Comparison of ENCODE assay signal across 17 cellular contexts in genomic region chr20:53068241-53068640, GRCh38.
DNase-seq lines count a peak whose midpoint lies in the region; ATAC-seq, FAIRE-seq and TF ChIP-seq lines count a peak whose summit lies in the region.
"Had no signal": no experiment of that assay in that cellular context is flagged by ENCODE, and none has a peak within 500 bp of the region (broad histone marks: within the 10 kb centered on the region; RNA-seq: fewer than 3 reads in every experiment).

No MANE protein-coding gene starts in this region.

- in situ Hi-C loops in IMR-90 (cut with MboI; ENCODE audit: low sequenced_read_pairs), result no loop called here

- H2BK20ac ChIP-seq in IMR-90 (ENCODE audit: low read depth, low read length), result no peak overlapping the region

- H3K9ac ChIP-seq in IMR-90 (ENCODE audit: low read depth, low read length), result no peak overlapping the region
- H3K9ac ChIP-seq: GM23248 had no signal

- H3K4me1 ChIP-seq in A549, result no peaks in the 10 kb centered on the region
- no peaks in the 10 kb centered on the region for H3K4me1 ChIP-seq in IMR-90 (ENCODE audit: control insufficient read depth, insufficient read depth, low read length)
- H3K4me1 ChIP-seq: Caco-2, HAP-1 had no signal

- no peak overlapping the region for H3K4me3 Mint-ChIP-seq in activated naive CD4-positive, alpha-beta T cell treated with anti-CD3 and anti-CD28 coated beads for 36 hours
- H3K4me3 Mint-ChIP-seq in nephron progenitor cell, result no peak overlapping the region
- H3K4me3 Mint-ChIP-seq: CD4-positive, alpha-beta T cell had no signal

- FAIRE-seq in A549 (lab: Jason Lieb, UNC), result no peak
- FAIRE-seq: A204.1, D721Med, G401.6, GM12891 had no signal

- H4K8ac ChIP-seq in IMR-90 (ENCODE audit: low read depth in 2 of 2, low read length in 2 of 2), result no peak overlapping the region

- H3K18ac ChIP-seq in IMR-90 (ENCODE audit: low read depth, low read length), result no peak overlapping the region

- H3K14ac ChIP-seq in IMR-90 (replicated peaks; ENCODE audit: low read depth, low read length), result no peak overlapping the region

- H3K9me3 Mint-ChIP-seq in activated naive CD4-positive, alpha-beta T cell treated with anti-CD3 and anti-CD28 coated beads for 36 hours, result peaks cover 18% of the 10 kb centered on the region
- H3K9me3 Mint-ChIP-seq in nephron progenitor cell, result peaks cover 23% of the 10 kb centered on the region
- H3K9me3 Mint-ChIP-seq: CD4-positive, alpha-beta T cell had no signal

- H3K9me1 ChIP-seq in IMR-90 (ENCODE audit: insufficient read depth, low read length), result no peaks in the 10 kb centered on the region

- WGBS in A549 (ENCODE audit: missing lambda C conversion rate), result under 1% methylated on average over 3 of the region's 3 CpGs
- 80% methylated on average over 1 of the region's 3 CpGs; no CpG with 5 or more reads in 1 of the 2 experiments for WGBS in IMR-90 (ENCODE audit: extremely low coverage in 2 of 2, insufficient read length in 1 of 2), 2 experiments

- TF ChIP-seq CTCF in A549 (IDR thresholded peaks at IDR 0.05) (no peak), IMR-90 (conservative IDR thresholded peaks at IDR 0.05; ENCODE audit: low read depth, low read length) (no peak), nephron progenitor cell (IDR thresholded peaks at IDR 0.05) (no peak)

- no peak overlapping the region for H2BK120ac ChIP-seq in IMR-90 (ENCODE audit: low read depth, low read length)

- peaks cover 40% of the 10 kb centered on the region for H3K36me3 Mint-ChIP-seq in activated naive CD4-positive, alpha-beta T cell treated with anti-CD3 and anti-CD28 coated beads for 36 hours (ENCODE audit: low read depth)
- H3K36me3 Mint-ChIP-seq in nephron progenitor cell (ENCODE audit: low read depth), result peaks cover 40% of the 10 kb centered on the region

- no peak overlapping the region for H3K4me3 ChIP-seq in A549
- no peak overlapping the region for H3K4me3 ChIP-seq in IMR-90 (ENCODE audit: insufficient read depth, low read depth, low read length)
- H3K4me3 ChIP-seq: GM23248, HAP-1 had no signal

- no peak for ATAC-seq in A549
- ATAC-seq in IMR-90 (ENCODE audit: low read depth), result no peak
- no peak for ATAC-seq in HG03159 (IDR thresholded peaks at IDR 0.05; ENCODE audit: unreplicated experiment)
- ATAC-seq in GM18517 (IDR thresholded peaks at IDR 0.05; ENCODE audit: unreplicated experiment), result no peak

- no peaks in the 10 kb centered on the region for H3K79me1 ChIP-seq in IMR-90 (ENCODE audit: low read depth in 1 of 2, low read length in 2 of 2)

- H2BK5ac ChIP-seq in IMR-90 (ENCODE audit: low read depth, low read length, poor library complexity, severe bottlenecking), result no peak overlapping the region

- no peak overlapping the region for H3K23ac ChIP-seq in IMR-90 (ENCODE audit: low read depth, low read length)

- no peak overlapping the region for H3K56ac ChIP-seq in IMR-90 (ENCODE audit: extremely low read depth, insufficient read depth, low read length)

- no peak overlapping the region for H2AFZ ChIP-seq in IMR-90 (replicated peaks; ENCODE audit: low read length, poor library complexity)
- H2AFZ ChIP-seq: GM23248 had no signal

- DNase-seq in activated naive CD4-positive, alpha-beta T cell treated with anti-CD3 and anti-CD28 coated beads for 36 hours, result no peak
- no peak for DNase-seq in activated naive CD4-positive, alpha-beta T cell (lab: John Stamatoyannopoulos, UW)
- no peak for DNase-seq in A549 (ENCODE audit: low read depth in 1 of 2, low spot score in 1 of 2)
- DNase-seq in IMR-90, result no peak
- DNase-seq in nephron progenitor cell, result no peak
- DNase-seq: AML-193; Caco-2; CD4-positive, alpha-beta T cell; GM23248 had no signal

- H3K4me2 ChIP-seq in A549 (no peak overlapping the region), IMR-90 (ENCODE audit: low read depth, low read length) (no peak overlapping the region)

- no peak overlapping the region for H4K5ac ChIP-seq in IMR-90 (ENCODE audit: low read depth, low read length)

- no peak overlapping the region for H3K4ac ChIP-seq in IMR-90 (ENCODE audit: low read depth, low read length)

- H3K36me3 ChIP-seq in IMR-90 (ENCODE audit: control insufficient read depth, insufficient read depth, low read length), result no peaks in the 10 kb centered on the region
- H3K36me3 ChIP-seq: HAP-1 had no signal

- no TSS peak for BruUV-seq in IMR-90 (replicated peaks; lab: Mats Ljungman, UMichigan)

- no peaks in the 10 kb centered on the region for H3K27me3 Mint-ChIP-seq in activated naive CD4-positive, alpha-beta T cell treated with anti-CD3 and anti-CD28 coated beads for 36 hours (ENCODE audit: low read depth)
- H3K27me3 Mint-ChIP-seq in nephron progenitor cell (ENCODE audit: low read depth, poor library complexity), result peaks cover 3% of the 10 kb centered on the region
- H3K27me3 Mint-ChIP-seq: CD4-positive, alpha-beta T cell had no signal

- H4K20me1 ChIP-seq in IMR-90 (ENCODE audit: insufficient read depth, low read length), result no peaks in the 10 kb centered on the region

- intact Hi-C loops in activated naive CD4-positive, alpha-beta T cell treated with anti-CD3 and anti-CD28 coated beads for 36 hours (cut with micrococcal nuclease), result no loop called here
- intact Hi-C loops in IMR-90 (cut with micrococcal nuclease), result no loop called here

- no peak overlapping the region for H2AK9ac ChIP-seq in IMR-90 (replicated peaks; ENCODE audit: low read depth, low read length, poor library complexity)

- H2BK15ac ChIP-seq in IMR-90 (ENCODE audit: low read depth, low read length), result no peak overlapping the region

- dilution Hi-C loops in IMR-90 (cut with HindIII; ENCODE audit: low sequenced_read_pairs, unreplicated experiment), result no loop called here

- H3K9me3 ChIP-seq in A549 (no peaks in the 10 kb centered on the region; the same call in 2 of the 3 replicates), IMR-90 (ENCODE audit: control insufficient read depth, insufficient read depth, low read length) (peaks cover 2% of the 10 kb centered on the region; the same call in 1 of the 2 replicates)
- H3K9me3 ChIP-seq: HAP-1 had no signal

- H3K27ac Mint-ChIP-seq in activated naive CD4-positive, alpha-beta T cell treated with anti-CD3 and anti-CD28 coated beads for 36 hours, result peak overlapping the region; percentile 48
- peak overlapping the region; percentile 12 for H3K27ac Mint-ChIP-seq in nephron progenitor cell

- no peak overlapping the region for H2AK5ac ChIP-seq in IMR-90 (ENCODE audit: low read depth, low read length)

- no peaks in the 10 kb centered on the region for H3K27me3 ChIP-seq in IMR-90 (ENCODE audit: control insufficient read depth, insufficient read depth, low read length)

- H4K91ac ChIP-seq in IMR-90 (ENCODE audit: insufficient read depth, low read depth, low read length), result no peak overlapping the region

- POLR2A ChIA-PET in A549 (lab: Yijun Ruan, JAX) (no interaction called here), IMR-90 (lab: Charles Lee; ENCODE audit: unreplicated experiment) (no interaction called here)

- TF ChIP-seq POLR2A in A549 (IDR thresholded peaks at IDR 0.05; ENCODE audit: low read length) (no peak), IMR-90 (IDR thresholded peaks at IDR 0.05; ENCODE audit: low read depth, low read length) (no peak)

- no peak overlapping the region for H3K27ac ChIP-seq in A549
- H3K27ac ChIP-seq in IMR-90 (ENCODE audit: insufficient read depth, low read length), result no peak overlapping the region
- H3K27ac ChIP-seq: C4-2B, GM23248 had no signal

- TF ChIP-seq RAD21 in A549 (conservative IDR thresholded peaks at IDR 0.05 in 1 of 2, IDR thresholded peaks at IDR 0.05 in 1 of 2) (no peak), IMR-90 (IDR thresholded peaks at IDR 0.05; ENCODE audit: low read length) (no peak)

- no peak for TF ChIP-seq EP300 in A549 (IDR thresholded peaks at IDR 0.05)

- peaks cover 68% of the 10 kb centered on the region for H3K4me1 Mint-ChIP-seq in activated naive CD4-positive, alpha-beta T cell treated with anti-CD3 and anti-CD28 coated beads for 36 hours (ENCODE audit: low read depth)
- H3K4me1 Mint-ChIP-seq in nephron progenitor cell, result peaks cover 53% of the 10 kb centered on the region

- CTCF ChIA-PET in activated naive CD4-positive, alpha-beta T cell treated with anti-CD3 and anti-CD28 coated beads for 36 hours (lab: Charles Lee), result no interaction called here
- CTCF ChIA-PET in A549 (lab: Yijun Ruan, JAX), result no interaction called here
- CTCF ChIA-PET in IMR-90 (lab: Yijun Ruan, JAX), result no interaction called here

TF ChIP-seq in A549, 52 proteins besides CTCF, POLR2A, EP300 and RAD21:
- no peak for TF ChIP-seq SREBF2 (IDR thresholded peaks at IDR 0.05)
- peak; percentile 34 for TF ChIP-seq MAFK (IDR thresholded peaks at IDR 0.05; ENCODE audit: partially characterized antibody)
- TF ChIP-seq ZSCAN20 (CRISPR knock-in tag; IDR thresholded peaks at IDR 0.05), result no peak
- TF ChIP-seq CHD4 (IDR thresholded peaks at IDR 0.05; ENCODE audit: borderline replicate concordance), result no peak
- TF ChIP-seq CEBPB (IDR thresholded peaks at IDR 0.05), result no peak
- no peak for TF ChIP-seq MAZ (IDR thresholded peaks at IDR 0.05; ENCODE audit: borderline replicate concordance, low read depth, low read length)
- no peak for TF ChIP-seq RFX5 (IDR thresholded peaks at IDR 0.05)

TF ChIP-seq in IMR-90, 13 proteins besides CTCF, POLR2A, EP300 and RAD21:
- TF ChIP-seq MAZ (IDR thresholded peaks at IDR 0.05; ENCODE audit: borderline replicate concordance, low read depth, low read length) (no peak), BHLHE40 (IDR thresholded peaks at IDR 0.05; ENCODE audit: low read depth, low read length) (no peak), FOS (IDR thresholded peaks at IDR 0.05; ENCODE audit: low read depth, low read length) (no peak), ELK1 (IDR thresholded peaks at IDR 0.05; ENCODE audit: borderline replicate concordance, low read depth, low read length) (no peak), MAFK (IDR thresholded peaks at IDR 0.05; ENCODE audit: low read depth, low read length) (peak; percentile 40), MXI1 (IDR thresholded peaks at IDR 0.05; ENCODE audit: borderline replicate concordance, low read depth, low read length) (no peak), SMC3 (IDR thresholded peaks at IDR 0.05; ENCODE audit: low read depth, low read length) (no peak)
